Comparison of ENCODE assay signal across 28 cellular contexts in genomic region chr4:138741366-138741765, GRCh38.
"Had no signal": no experiment of that assay in that cellular context is flagged by ENCODE, and none has a peak within 500 bp of the region (broad histone marks: within the 10 kb centered on the region; RNA-seq: fewer than 3 reads in every experiment).

No MANE protein-coding gene starts in this region.

- H3K27me3 Mint-ChIP-seq: activated CD4-positive, alpha-beta memory T cell treated with anti-CD3 and anti-CD28 coated beads for 36 hours; activated CD4-positive, alpha-beta T cell treated with anti-CD3 and anti-CD28 coated beads, Interleukin-2, amount 10 ng/mL, durations not matched to agents 24 days and 14 days; activated naive CD4-positive, alpha-beta T cell treated with anti-CD3 and anti-CD28 coated beads, Interleukin-2, amount 10 ng/mL, durations not matched to agents 7 days and 5 days; effector memory CD8-positive, alpha-beta T cell; progenitor cell of endocrine pancreas had no signal

- H3K27ac ChIP-seq: ascending aorta, gastroesophageal sphincter, hepatocyte, right lobe of liver, thoracic aorta, uterus had no signal

- H3K36me3 ChIP-seq: ascending aorta, gastroesophageal sphincter, right lobe of liver, thoracic aorta, uterus had no signal

- H3K4me3 ChIP-seq: ascending aorta, gastroesophageal sphincter, hepatocyte, right lobe of liver, thoracic aorta, uterus had no signal

- H3K9me3 Mint-ChIP-seq: activated CD4-positive, alpha-beta memory T cell treated with anti-CD3 and anti-CD28 coated beads for 36 hours; activated CD4-positive, alpha-beta T cell treated with anti-CD3 and anti-CD28 coated beads, Interleukin-2, amount 10 ng/mL, durations not matched to agents 24 days and 14 days; activated naive CD4-positive, alpha-beta T cell treated with anti-CD3 and anti-CD28 coated beads, Interleukin-2, amount 10 ng/mL, durations not matched to agents 7 days and 5 days; activated T-helper 1 cell treated with anti-CD3 and anti-CD28 coated beads, Interleukin-12 subunit alpha, Interleukin-12 subunit beta, Interleukin-2, Interleukin-4 antibody, amounts not matched to agents 30 ng/mL and 10 ng/mL and 1 ng/mL, durations not matched to agents 14 hours and 24 hours and 36 hours; stimulated activated effector memory CD8-positive, alpha-beta T cell treated with anti-CD3 and anti-CD28 coated beads, Interleukin-12 subunit alpha, Interleukin-12 subunit beta, amount 100 ng/mL, for 72 hours had no signal

- DNase-seq: activated CD4-positive, alpha-beta memory T cell treated with anti-CD3 and anti-CD28 coated beads for 36 hours; activated CD4-positive, alpha-beta T cell treated with anti-CD3 and anti-CD28 coated beads, Interleukin-2, amount 10 ng/mL, durations not matched to agents 24 days and 14 days; activated CD4-positive, CD25-positive, alpha-beta regulatory T cell treated with anti-CD3 and anti-CD28 coated beads, Interleukin-2, amount 50 U/mL, for 72 hours; activated CD8-positive, alpha-beta memory T cell treated with anti-CD3 and anti-CD28 coated beads, Interleukin-2, amount 50 U/mL, for 4 hours; activated effector memory CD4-positive, alpha-beta T cell treated with anti-CD3 and anti-CD28 coated beads, Interleukin-2, amount 50 U/mL, for 16 hours; activated naive CD4-positive, alpha-beta T cell treated with anti-CD3 and anti-CD28 coated beads, Interleukin-2, amount 10 ng/mL, durations not matched to agents 7 days and 5 days; activated naive CD8-positive, alpha-beta T cell treated with anti-CD3 and anti-CD28 coated beads, Interleukin-2, amount 10 ng/mL, durations not matched to agents 7 days and 5 days; activated T-cell treated with anti-CD3 and anti-CD28 coated beads, Interleukin-2, amount 50 U/mL, for 1 hour; caudate nucleus; cortex of kidney; effector memory CD8-positive, alpha-beta T cell; islet precursor cell; naive B cell; right lobe of liver; stimulated activated CD4-positive, alpha-beta T cell treated with anti-CD3 and anti-CD28 coated beads, Interleukin-12 subunit alpha, Interleukin-12 subunit beta, amount 100 ng/mL, for 4 hours; stimulated activated CD4-positive, alpha-beta T cell treated with anti-CD3 and anti-CD28 coated beads, Interleukin-4, amount 100 ng/mL, for 1 hour; T-helper 2 cell; trophoblast cell; uterus had no signal

- H3K4me1 Mint-ChIP-seq: activated CD4-positive, alpha-beta T cell treated with anti-CD3 and anti-CD28 coated beads, Interleukin-2, amount 10 ng/mL, durations not matched to agents 24 days and 14 days; activated naive CD4-positive, alpha-beta T cell treated with anti-CD3 and anti-CD28 coated beads, Interleukin-2, amount 10 ng/mL, durations not matched to agents 7 days and 5 days; activated naive CD8-positive, alpha-beta T cell treated with anti-CD3 and anti-CD28 coated beads, Interleukin-2, amount 10 ng/mL, durations not matched to agents 7 days and 5 days; naive B cell; stimulated activated effector memory CD8-positive, alpha-beta T cell treated with anti-CD3 and anti-CD28 coated beads, Interleukin-12 subunit alpha, Interleukin-12 subunit beta, amount 100 ng/mL, for 72 hours had no signal

- H2AFZ ChIP-seq: hepatocyte had no signal

- H3K4me3 Mint-ChIP-seq: activated CD4-positive, alpha-beta memory T cell treated with anti-CD3 and anti-CD28 coated beads for 36 hours; activated CD4-positive, alpha-beta T cell treated with anti-CD3 and anti-CD28 coated beads, Interleukin-2, amount 10 ng/mL, durations not matched to agents 24 days and 14 days; activated naive CD4-positive, alpha-beta T cell treated with anti-CD3 and anti-CD28 coated beads, Interleukin-2, amount 10 ng/mL, durations not matched to agents 7 days and 5 days; activated naive CD8-positive, alpha-beta T cell treated with anti-CD3 and anti-CD28 coated beads, Interleukin-2, amount 10 ng/mL, durations not matched to agents 7 days and 5 days; activated T-helper 1 cell treated with anti-CD3 and anti-CD28 coated beads, Interleukin-12 subunit alpha, Interleukin-12 subunit beta, Interleukin-2, Interleukin-4 antibody, amounts not matched to agents 30 ng/mL and 10 ng/mL and 1 ng/mL, durations not matched to agents 14 hours and 24 hours and 36 hours; effector memory CD8-positive, alpha-beta T cell; mesothelial cell of epicardium; naive B cell; stimulated activated effector memory CD8-positive, alpha-beta T cell treated with anti-CD3 and anti-CD28 coated beads, Interleukin-12 subunit alpha, Interleukin-12 subunit beta, amount 100 ng/mL, for 72 hours; stimulated activated naive CD8-positive, alpha-beta T cell treated with anti-CD3 and anti-CD28 coated beads, Interleukin-15, Interleukin-2, amounts not matched to agents 100 ng/mL and 50 ng/mL, for 24 hours had no signal

- H3K4me1 ChIP-seq: ascending aorta, right lobe of liver, uterus had no signal

- H3K36me3 Mint-ChIP-seq: activated CD4-positive, alpha-beta memory T cell treated with anti-CD3 and anti-CD28 coated beads for 36 hours; activated naive CD4-positive, alpha-beta T cell treated with anti-CD3 and anti-CD28 coated beads, Interleukin-2, amount 10 ng/mL, durations not matched to agents 7 days and 5 days; activated naive CD8-positive, alpha-beta T cell treated with anti-CD3 and anti-CD28 coated beads, Interleukin-2, amount 10 ng/mL, durations not matched to agents 7 days and 5 days; stimulated activated effector memory CD8-positive, alpha-beta T cell treated with anti-CD3 and anti-CD28 coated beads, Interleukin-12 subunit alpha, Interleukin-12 subunit beta, amount 100 ng/mL, for 72 hours had no signal

- H3K27ac Mint-ChIP-seq: activated CD4-positive, alpha-beta memory T cell treated with anti-CD3 and anti-CD28 coated beads for 36 hours; activated CD4-positive, alpha-beta T cell treated with anti-CD3 and anti-CD28 coated beads, Interleukin-2, amount 10 ng/mL, durations not matched to agents 24 days and 14 days; activated naive CD8-positive, alpha-beta T cell treated with anti-CD3 and anti-CD28 coated beads, Interleukin-2, amount 10 ng/mL, durations not matched to agents 7 days and 5 days; activated T-helper 1 cell treated with anti-CD3 and anti-CD28 coated beads, Interleukin-12 subunit alpha, Interleukin-12 subunit beta, Interleukin-2, Interleukin-4 antibody, amounts not matched to agents 30 ng/mL and 10 ng/mL and 1 ng/mL, durations not matched to agents 14 hours and 24 hours and 36 hours; effector memory CD8-positive, alpha-beta T cell; mesothelial cell of epicardium; naive B cell; progenitor cell of endocrine pancreas; stimulated activated effector memory CD8-positive, alpha-beta T cell treated with anti-CD3 and anti-CD28 coated beads, Interleukin-12 subunit alpha, Interleukin-12 subunit beta, amount 100 ng/mL, for 72 hours; stimulated activated naive CD8-positive, alpha-beta T cell treated with anti-CD3 and anti-CD28 coated beads, Interleukin-15, Interleukin-2, amounts not matched to agents 100 ng/mL and 50 ng/mL, for 24 hours had no signal

- H3K9me3 ChIP-seq: ascending aorta, gastroesophageal sphincter, right lobe of liver, thoracic aorta, uterus had no signal

- H3K27me3 ChIP-seq: ascending aorta, gastroesophageal sphincter, hepatocyte, right lobe of liver, uterus had no signal
